In genomic region chr1:228894442-228894989, GRCh38 we compare ENCODE assay signal across 21 cellular contexts.
DNase-seq lines count a peak whose midpoint lies in the region; ATAC-seq and TF ChIP-seq lines count a peak whose summit lies in the region.
"Had no signal": no experiment of that assay in that cellular context is flagged by ENCODE, and none has a peak within 500 bp of the region (broad histone marks: within the 10 kb centered on the region; RNA-seq: fewer than 3 reads in every experiment).

No MANE protein-coding gene starts in this region.

- H3K4me1 ChIP-seq in OCI-LY3 (ENCODE audit: low read length) = peaks cover 26% of the 10 kb centered on the region
- peaks cover 0 to 16% (median 4%) of the 10 kb centered on the region in 6 donors for H3K4me1 ChIP-seq in spleen
- H3K4me1 ChIP-seq: HAP-1 had no signal

- peaks cover 12% of the 10 kb centered on the region for H3K9me3 Mint-ChIP-seq in nephron
- H3K9me3 Mint-ChIP-seq: CD8-positive, alpha-beta memory T cell had no signal

- no peaks in the 10 kb centered on the region for H4K20me1 ChIP-seq in OCI-LY3 (ENCODE audit: insufficient read depth, low read length)

- H3K4me3 ChIP-seq in OCI-LY3 (ENCODE audit: low read length) (no peak overlapping the region), spleen (no peak overlapping the region)
- H3K4me3 ChIP-seq: GM12878, HAP-1 had no signal

- H3K36me3 ChIP-seq in OCI-LY3 (replicated peaks; ENCODE audit: low read depth, low read length) (no peaks in the 10 kb centered on the region), spleen (no peaks in the 10 kb centered on the region)
- H3K36me3 ChIP-seq: BE2C, HAP-1 had no signal

- H3K79me2 ChIP-seq in OCI-LY3 (ENCODE audit: low read length) = no peaks in the 10 kb centered on the region

- TF ChIP-seq POLR2A in spleen (IDR thresholded peaks at IDR 0.05) = no peak

- no peaks in the 10 kb centered on the region for H3K36me3 Mint-ChIP-seq in nephron (ENCODE audit: low read depth)
- H3K36me3 Mint-ChIP-seq: CD4-positive, CD25-positive, alpha-beta regulatory T cell; CD8-positive, alpha-beta memory T cell had no signal

- H3K4me1 Mint-ChIP-seq in nephron = peaks cover 22% of the 10 kb centered on the region

- H3K27ac ChIP-seq in OCI-LY3 (ENCODE audit: low read length) (no peak overlapping the region), spleen (no peak overlapping the region)
- H3K27ac ChIP-seq: HL-60 had no signal

- 82 to 95% (median 90%) methylated on average over 10 of the region's 10 CpGs for WGBS in spleen, 5 donors

- no peak overlapping the region for H3K9ac ChIP-seq in OCI-LY3 (ENCODE audit: low read length)

- no peak for TF ChIP-seq CTCF in OCI-LY3 (IDR thresholded peaks at IDR 0.05; ENCODE audit: low read depth, low read length)
- no peak for TF ChIP-seq CTCF in nephron (IDR thresholded peaks at IDR 0.05; ENCODE audit: unreplicated experiment in 3 of 3)
- TF ChIP-seq CTCF in spleen (IDR thresholded peaks at IDR 0.05 in 8 of 11, conservative IDR thresholded peaks at IDR 0.05 in 3 of 11) = no peak

- H3K27me3 ChIP-seq in OCI-LY3 (ENCODE audit: low read depth, low read length) = peaks cover 27% of the 10 kb centered on the region
- peaks cover 0 to 4% (median 0%) of the 10 kb centered on the region in 7 donors for H3K27me3 ChIP-seq in spleen (replicated peaks in 1 of 7)
- H3K27me3 ChIP-seq: BE2C had no signal

- H3K4me3 Mint-ChIP-seq in nephron = no peak overlapping the region
- H3K4me3 Mint-ChIP-seq: CD4-positive, CD25-positive, alpha-beta regulatory T cell; CD8-positive, alpha-beta memory T cell had no signal

- H3K27me3 Mint-ChIP-seq in nephron (ENCODE audit: low read depth) = peaks cover 19% of the 10 kb centered on the region

- H3K27ac Mint-ChIP-seq in nephron = peak overlapping the region in 2 of 3 experiments; percentile 41 to 69
- H3K27ac Mint-ChIP-seq: CD4-positive, CD25-positive, alpha-beta regulatory T cell; CD8-positive, alpha-beta memory T cell had no signal

- peak; percentile 40 for DNase-seq in ecto neural progenitor cell (ENCODE audit: low spot score)
- peak; percentile 22 for DNase-seq in spleen
- no peak for DNase-seq in left colon
- DNase-seq in SKM-1 (lab: John Stamatoyannopoulos, UW; ENCODE audit: unreplicated experiment) = no peak
- DNase-seq in stimulated activated CD8-positive, alpha-beta memory T cell treated with anti-CD3 and anti-CD28 coated beads, Interleukin-4, amount 100 ng/mL, for 48 hours = no peak
- DNase-seq: ACHN; BE2C; C1 segment of cervical spinal cord; CD4-positive, CD25-positive, alpha-beta regulatory T cell; CD8-positive, alpha-beta memory T cell; COR-L47; DMS 273 treated with DMSO at 0.1 percent for 48 hours; DMS53; DND-41; EL; IMR-90 had no signal

- H2AFZ ChIP-seq in OCI-LY3 (ENCODE audit: low read depth, low read length) = no peak overlapping the region

- H3K4me2 ChIP-seq in OCI-LY3 (ENCODE audit: low read length) = peak overlapping the region; percentile 25; the same call in 1 of the 2 replicates

- intact Hi-C loops in spleen (cut with DNase I; ENCODE audit: low total_unique reads) (no loop called here), left colon (cut with DNase I, micrococcal nuclease) (no loop called here)

- H3K9me3 ChIP-seq in OCI-LY3 (ENCODE audit: insufficient read depth, low read length) = no peaks in the 10 kb centered on the region
- H3K9me3 ChIP-seq in spleen = no peaks in the 10 kb centered on the region
- H3K9me3 ChIP-seq: BE2C, HAP-1 had no signal

- ATAC-seq in left colon = no peak
- ATAC-seq: GM12878 had no signal

Comparison
In these comparisons a context has a peak if more than half of its experiments do, and no peak if none do; other contexts are left out.
1. DNase-seq: peak in ecto neural progenitor cell (single experiment) and spleen (single experiment); none in left colon (0 of 2), SKM-1 (single experiment) and stimulated activated CD8-positive, alpha-beta memory T cell treated with anti-CD3 and anti-CD28 coated beads, Interleukin-4, amount 100 ng/mL, for 48 hours (single experiment).